ENCODE assay signal across 15 cellular contexts in genomic region chr9:100575006-100575405, GRCh38. TPM values are rescaled to one million over a fixed set of nuclear protein-coding genes. Genes with fewer than 3 reads are reported as not detected.
DNase-seq lines count a peak whose midpoint lies in the region; ATAC-seq and TF ChIP-seq lines count a peak whose summit lies in the region.
"Had no signal": no experiment of that assay in that cellular context is flagged by ENCODE, and none has a peak within 500 bp of the region (broad histone marks: within the 10 kb centered on the region; RNA-seq: fewer than 3 reads in every experiment).

No MANE protein-coding gene starts in this region.

- H3K4me1 ChIP-seq in osteoblast (ENCODE audit: insufficient read depth, low read length) (peaks cover 30% of the 10 kb centered on the region), smooth muscle cell (ENCODE audit: low read depth) (peaks cover 27% of the 10 kb centered on the region)

- H3K27me3 Mint-ChIP-seq in activated T-cell treated with anti-CD3 and anti-CD28 coated beads, Interleukin-2, amount 50 U/mL, for 4 hours (ENCODE audit: low read depth): no peaks in the 10 kb centered on the region

- H3K79me2 ChIP-seq in osteoblast (ENCODE audit: insufficient read depth, low read length) (no peaks in the 10 kb centered on the region), smooth muscle cell (ENCODE audit: low read depth) (no peaks in the 10 kb centered on the region)

- H4K20me1 ChIP-seq in osteoblast (ENCODE audit: insufficient read depth, low read length): no peaks in the 10 kb centered on the region
- no peaks in the 10 kb centered on the region for H4K20me1 ChIP-seq in smooth muscle cell (ENCODE audit: low read depth)

- no peaks in the 10 kb centered on the region for H3K9me3 ChIP-seq in osteoblast (ENCODE audit: low read depth, low read length)
- no peaks in the 10 kb centered on the region for H3K9me3 ChIP-seq in smooth muscle cell (replicated peaks; ENCODE audit: low read depth)
- H3K9me3 ChIP-seq: BE2C had no signal

- H3K27ac ChIP-seq in osteoblast (ENCODE audit: low read depth, low read length): peak overlapping the region; percentile 35
- peak overlapping the region; percentile 68 for H3K27ac ChIP-seq in smooth muscle cell (ENCODE audit: low read depth)
- H3K27ac ChIP-seq: C4-2B had no signal

- no peaks in the 10 kb centered on the region for H3K36me3 Mint-ChIP-seq in activated T-cell treated with anti-CD3 and anti-CD28 coated beads, Interleukin-2, amount 50 U/mL, for 4 hours (ENCODE audit: insufficient read depth)

- peaks cover 5% of the 10 kb centered on the region for H3K9me3 Mint-ChIP-seq in activated T-cell treated with anti-CD3 and anti-CD28 coated beads, Interleukin-2, amount 50 U/mL, for 4 hours
- H3K9me3 Mint-ChIP-seq: GM23338 had no signal

- DNase-seq in LHCN-M2 (ENCODE audit: low read depth): peak; percentile 74
- peak; percentile 27 for DNase-seq in amniotic epithelial cell (ENCODE audit: low read depth)
- no peak for DNase-seq in osteoblast (ENCODE audit: insufficient read length, low spot score, missing footprints)
- no peak for DNase-seq in smooth muscle cell (lab: John Stamatoyannopoulos, UW; ENCODE audit: unreplicated experiment)
- DNase-seq in hepatic stellate cell (ENCODE audit: low spot score): no peak
- DNase-seq in iPS-NIHi7 (ENCODE audit: extremely low spot score): no peak
- no peak for DNase-seq in activated T-cell treated with anti-CD3 and anti-CD28 coated beads, Interleukin-2, amount 50 U/mL, for 4 hours
- DNase-seq: BE2C; CD4-positive, alpha-beta memory T cell; COR-L47; DMS153; H7 had no signal

- no peaks in the 10 kb centered on the region for H3K4me1 Mint-ChIP-seq in activated T-cell treated with anti-CD3 and anti-CD28 coated beads, Interleukin-2, amount 50 U/mL, for 4 hours (ENCODE audit: low read depth)
- H3K4me1 Mint-ChIP-seq: CD4-positive, alpha-beta memory T cell; GM23338 had no signal

- 91% methylated on average over 4 of the region's 4 CpGs for WGBS in smooth muscle cell (ENCODE audit: low lambda C conversion rate)

- H3K4me2 ChIP-seq in osteoblast (ENCODE audit: insufficient read depth, low read length): no peak overlapping the region
- peak overlapping the region; percentile 55 for H3K4me2 ChIP-seq in smooth muscle cell
- H3K4me2 ChIP-seq: GM23338 had no signal

- H3K4me3 ChIP-seq in osteoblast (ENCODE audit: insufficient read depth, low read length) (no peak overlapping the region), smooth muscle cell (no peak overlapping the region)
- H3K4me3 ChIP-seq: GM23338 had no signal

- H3K36me3 ChIP-seq in osteoblast (ENCODE audit: insufficient read depth, low read length) (no peaks in the 10 kb centered on the region), smooth muscle cell (ENCODE audit: low read depth) (no peaks in the 10 kb centered on the region)
- H3K36me3 ChIP-seq: BE2C had no signal

- H3K4me3 Mint-ChIP-seq in activated T-cell treated with anti-CD3 and anti-CD28 coated beads, Interleukin-2, amount 50 U/mL, for 4 hours: no peak overlapping the region
- H3K4me3 Mint-ChIP-seq: CD4-positive, alpha-beta memory T cell; GM23338 had no signal

- H3K9ac ChIP-seq in smooth muscle cell (ENCODE audit: low read depth): no peak overlapping the region

- TF ChIP-seq CTCF in osteoblast (IDR thresholded peaks at IDR 0.05; ENCODE audit: extremely low read depth, low read depth, low read length): no peak
- no peak for TF ChIP-seq CTCF in smooth muscle cell (IDR thresholded peaks at IDR 0.05; ENCODE audit: borderline replicate concordance, insufficient read depth, poor library complexity, severe bottlenecking)

- no peak for ATAC-seq in GM21360 (IDR thresholded peaks at IDR 0.05; ENCODE audit: unreplicated experiment)
- ATAC-seq in activated T-cell treated with anti-CD3 and anti-CD28 coated beads, Interleukin-2, amount 50 U/mL, for 4 hours: no peak
- ATAC-seq: GM23338 had no signal

- H3K27me3 ChIP-seq in osteoblast (ENCODE audit: insufficient read depth, low read length) (no peaks in the 10 kb centered on the region), smooth muscle cell (ENCODE audit: low read depth) (no peaks in the 10 kb centered on the region)
- H3K27me3 ChIP-seq: BE2C had no signal

- no peaks in the 10 kb centered on the region for H3F3A ChIP-seq in smooth muscle cell (ENCODE audit: low read depth)

- H2AFZ ChIP-seq in osteoblast (ENCODE audit: low read length) (no peak overlapping the region), smooth muscle cell (ENCODE audit: low read depth) (no peak overlapping the region)
- H2AFZ ChIP-seq: GM23338 had no signal

RNA-seq across cellular contexts. Expression of gene CAVIN4, which starts 2.9 kb away (rescaled TPM):
- total RNA-seq in LHCN-M2 (2014; rRNA removed) (2.2 and 5.2 TPM in 2 replicates), osteoblast (1.4 and 1.5 TPM in 2 replicates), smooth muscle cell (2.8 and 4.2 TPM in 2 replicates)
- 10.8 TPM for polyA plus RNA-seq in LHCN-M2 (2012)
- 1.6 and 1.7 TPM in 2 replicates for polyA plus RNA-seq in smooth muscle cell
- under 1 TPM in 2 of 3 donors, not detected in 1; 0.08 to 0.24 TPM for total RNA-seq in activated T-cell treated with anti-CD3 and anti-CD28 coated beads, Interleukin-2, amount 50 U/mL, for 4 hours
- polyA plus RNA-seq: CD4-positive, alpha-beta memory T cell had no signal

Comparison
In these comparisons a context has a peak if more than half of its experiments do, and no peak if none do; other contexts are left out.
1. DNase-seq: peak in LHCN-M2 (single experiment) and amniotic epithelial cell (single experiment); none in osteoblast (single experiment), smooth muscle cell (single experiment), hepatic stellate cell (single experiment), iPS-NIHi7 (single experiment) and activated T-cell treated with anti-CD3 and anti-CD28 coated beads, Interleukin-2, amount 50 U/mL, for 4 hours (single experiment).